Comparison of ENCODE assay signal across 12 cellular contexts in the genomic region with DNA sequence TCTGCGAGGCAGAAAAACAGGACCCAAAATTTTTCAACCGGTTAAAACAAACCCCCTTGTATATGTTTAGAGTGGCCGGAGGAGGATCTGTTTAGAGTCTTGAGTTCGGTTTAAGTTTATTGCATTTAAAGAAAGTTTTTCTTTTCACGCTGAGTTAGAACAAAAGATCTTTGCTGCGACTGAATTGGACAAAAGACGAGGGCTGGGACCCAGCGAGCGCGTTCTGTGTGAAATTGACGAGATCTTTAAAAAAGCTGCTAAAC. TPM values are rescaled to one million over a fixed set of nuclear protein-coding genes. Genes with fewer than 3 reads are reported as not detected.
DNase-seq lines count a peak whose midpoint lies in the region; ATAC-seq lines count a peak whose summit lies in the region.
"Had no signal": no experiment of that assay in that cellular context is flagged by ENCODE, and none has a peak within 500 bp of the region (broad histone marks: within the 10 kb centered on the region; RNA-seq: fewer than 3 reads in every experiment).

No MANE protein-coding gene starts in this region.

- POLR2A ChIA-PET in activated naive CD8-positive, alpha-beta T cell treated with anti-CD3 and anti-CD28 coated beads, Interleukin-2, amount 10 ng/mL, durations not matched to agents 7 days and 5 days (lab: Charles Lee), result no interaction called here
- POLR2A ChIA-PET in CD8-positive, alpha-beta memory T cell (lab: Charles Lee), result no interaction called here
- POLR2A ChIA-PET in activated CD4-positive, alpha-beta T cell treated with anti-CD3 and anti-CD28 coated beads for 36 hours (lab: Charles Lee), result no interaction called here

- H3K4me3 ChIP-seq in duodenal mucosa (ENCODE audit: low read depth in 1 of 2, low read length in 2 of 2) (peak overlapping the region; percentile 66 to 69), mucosa of stomach (ENCODE audit: low read length) (peak overlapping the region; percentile 58), urinary bladder (ENCODE audit: low read depth, low read length) (peak overlapping the region; percentile 61)
- no peak overlapping the region for H3K4me3 ChIP-seq in CD8-positive, alpha-beta memory T cell (ENCODE audit: low read length)

- CTCF ChIA-PET in CD8-positive, alpha-beta memory T cell (lab: Charles Lee), result no interaction called here
- CTCF ChIA-PET in activated CD4-positive, alpha-beta T cell treated with anti-CD3 and anti-CD28 coated beads for 36 hours (lab: Charles Lee), result interaction anchor here (0.6 kb wide), 1 partner anchor 18 kb away, joined by 3 read pairs; no protein-coding TSS in a partner anchor

- H3K27me3 ChIP-seq in duodenal mucosa (ENCODE audit: control insufficient read depth in 1 of 2, insufficient read depth in 2 of 2, low read length in 2 of 2), result peaks cover 5 to 10% of the 10 kb centered on the region in 2 donors
- H3K27me3 ChIP-seq in mucosa of stomach (ENCODE audit: control insufficient read depth, insufficient read depth, low read length), result no peaks in the 10 kb centered on the region
- H3K27me3 ChIP-seq in CD8-positive, alpha-beta memory T cell (ENCODE audit: insufficient read depth, low read length, poor library complexity, severe bottlenecking), result peaks cover 37% of the 10 kb centered on the region

- H3K4me1 ChIP-seq in duodenal mucosa (ENCODE audit: control insufficient read depth in 1 of 2, insufficient read depth in 2 of 2, low read length in 2 of 2) (peaks cover 35 to 43% of the 10 kb centered on the region in 2 donors), mucosa of stomach (ENCODE audit: control insufficient read depth, insufficient read depth, low read length) (peaks cover 18% of the 10 kb centered on the region), urinary bladder (ENCODE audit: insufficient read depth) (no peaks in the 10 kb centered on the region)
- H3K4me1 ChIP-seq in CD8-positive, alpha-beta memory T cell (ENCODE audit: insufficient read depth, low read length), result no peaks in the 10 kb centered on the region

- H3K27ac Mint-ChIP-seq in activated naive CD8-positive, alpha-beta T cell treated with anti-CD3 and anti-CD28 coated beads, Interleukin-2, amount 10 ng/mL, durations not matched to agents 7 days and 5 days, result peak overlapping the region; percentile 48
- H3K27ac Mint-ChIP-seq in activated naive CD8-positive, alpha-beta T cell treated with anti-CD3 and anti-CD28 coated beads for 36 hours, result no peak overlapping the region
- H3K27ac Mint-ChIP-seq in CD8-positive, alpha-beta memory T cell, result no peak overlapping the region
- no peak overlapping the region for H3K27ac Mint-ChIP-seq in activated CD4-positive, alpha-beta T cell treated with anti-CD3 and anti-CD28 coated beads for 36 hours
- H3K27ac Mint-ChIP-seq: activated CD8-positive, alpha-beta memory T cell treated with anti-CD3 and anti-CD28 coated beads, Interleukin-2, amount 10 ng/mL, durations not matched to agents 7 days and 5 days; CD4-positive, alpha-beta memory T cell; immature natural killer cell had no signal

- H3K9ac ChIP-seq in duodenal mucosa (ENCODE audit: low read depth in 1 of 2, low read length in 2 of 2), result peak overlapping the region; percentile 44 to 70
- H3K9ac ChIP-seq in mucosa of stomach (ENCODE audit: low read length), result peak overlapping the region; percentile 88

- no peak overlapping the region for H3K4me3 Mint-ChIP-seq in activated naive CD8-positive, alpha-beta T cell treated with anti-CD3 and anti-CD28 coated beads, Interleukin-2, amount 10 ng/mL, durations not matched to agents 7 days and 5 days
- no peak overlapping the region for H3K4me3 Mint-ChIP-seq in activated naive CD8-positive, alpha-beta T cell treated with anti-CD3 and anti-CD28 coated beads for 36 hours
- H3K4me3 Mint-ChIP-seq in CD8-positive, alpha-beta memory T cell, result peak overlapping the region in 2 of 7 donors; percentile 11 to 36
- H3K4me3 Mint-ChIP-seq in activated CD4-positive, alpha-beta T cell treated with anti-CD3 and anti-CD28 coated beads for 36 hours, result no peak overlapping the region
- H3K4me3 Mint-ChIP-seq: activated CD8-positive, alpha-beta memory T cell treated with anti-CD3 and anti-CD28 coated beads, Interleukin-2, amount 10 ng/mL, durations not matched to agents 7 days and 5 days had no signal

- peaks cover 91% of the 10 kb centered on the region for H3K27me3 Mint-ChIP-seq in activated naive CD8-positive, alpha-beta T cell treated with anti-CD3 and anti-CD28 coated beads, Interleukin-2, amount 10 ng/mL, durations not matched to agents 7 days and 5 days
- H3K27me3 Mint-ChIP-seq in activated naive CD8-positive, alpha-beta T cell treated with anti-CD3 and anti-CD28 coated beads for 36 hours, result peaks cover 94% of the 10 kb centered on the region
- peaks cover 71 to 93% of the 10 kb centered on the region in 2 donors for H3K27me3 Mint-ChIP-seq in CD8-positive, alpha-beta memory T cell
- peaks cover 78% of the 10 kb centered on the region for H3K27me3 Mint-ChIP-seq in activated CD4-positive, alpha-beta T cell treated with anti-CD3 and anti-CD28 coated beads for 36 hours

- ATAC-seq in activated naive CD8-positive, alpha-beta T cell treated with anti-CD3 and anti-CD28 coated beads, Interleukin-2, amount 10 ng/mL, durations not matched to agents 7 days and 5 days (ENCODE audit: low read depth), result no peak
- no peak for ATAC-seq in activated CD4-positive, alpha-beta T cell treated with anti-CD3 and anti-CD28 coated beads for 36 hours
- no peak for ATAC-seq in stimulated activated naive CD8-positive, alpha-beta T cell treated with anti-CD3 and anti-CD28 coated beads, Interleukin-15, Interleukin-2, amounts not matched to agents 100 U/mL and 50 U/mL, for 24 hours
- ATAC-seq: activated CD8-positive, alpha-beta memory T cell treated with anti-CD3 and anti-CD28 coated beads, Interleukin-2, amount 10 ng/mL, durations not matched to agents 7 days and 5 days had no signal

- peaks cover 5% of the 10 kb centered on the region for H3K4me1 Mint-ChIP-seq in activated naive CD8-positive, alpha-beta T cell treated with anti-CD3 and anti-CD28 coated beads, Interleukin-2, amount 10 ng/mL, durations not matched to agents 7 days and 5 days
- peaks cover 10% of the 10 kb centered on the region for H3K4me1 Mint-ChIP-seq in activated naive CD8-positive, alpha-beta T cell treated with anti-CD3 and anti-CD28 coated beads for 36 hours
- peaks cover 1 to 10% (median 6%) of the 10 kb centered on the region in 3 donors for H3K4me1 Mint-ChIP-seq in CD8-positive, alpha-beta memory T cell
- peaks cover 3% of the 10 kb centered on the region for H3K4me1 Mint-ChIP-seq in activated CD4-positive, alpha-beta T cell treated with anti-CD3 and anti-CD28 coated beads for 36 hours
- H3K4me1 Mint-ChIP-seq: activated CD8-positive, alpha-beta memory T cell treated with anti-CD3 and anti-CD28 coated beads, Interleukin-2, amount 10 ng/mL, durations not matched to agents 7 days and 5 days had no signal

- no peaks in the 10 kb centered on the region for H3K36me3 Mint-ChIP-seq in activated naive CD8-positive, alpha-beta T cell treated with anti-CD3 and anti-CD28 coated beads, Interleukin-2, amount 10 ng/mL, durations not matched to agents 7 days and 5 days
- peaks cover 2% of the 10 kb centered on the region for H3K36me3 Mint-ChIP-seq in activated naive CD8-positive, alpha-beta T cell treated with anti-CD3 and anti-CD28 coated beads for 36 hours
- no peaks in the 10 kb centered on the region for H3K36me3 Mint-ChIP-seq in CD8-positive, alpha-beta memory T cell
- H3K36me3 Mint-ChIP-seq in activated CD4-positive, alpha-beta T cell treated with anti-CD3 and anti-CD28 coated beads for 36 hours (ENCODE audit: low read depth), result peaks cover 3% of the 10 kb centered on the region
- H3K36me3 Mint-ChIP-seq: immature natural killer cell had no signal

- H3K9me3 ChIP-seq in duodenal mucosa (ENCODE audit: control insufficient read depth in 1 of 2, low read length in 2 of 2), result no peaks in the 10 kb centered on the region
- no peaks in the 10 kb centered on the region for H3K9me3 ChIP-seq in mucosa of stomach (ENCODE audit: control insufficient read depth, low read length)
- H3K9me3 ChIP-seq in CD8-positive, alpha-beta memory T cell (ENCODE audit: low read length), result no peaks in the 10 kb centered on the region

- WGBS in urinary bladder, result 1% methylated on average over 11 of the region's 11 CpGs

- no peak for DNase-seq in activated naive CD8-positive, alpha-beta T cell treated with anti-CD3 and anti-CD28 coated beads, Interleukin-2, amount 10 ng/mL, durations not matched to agents 7 days and 5 days
- DNase-seq in activated naive CD8-positive, alpha-beta T cell treated with anti-CD3 and anti-CD28 coated beads for 36 hours, result no peak
- no peak for DNase-seq in CD8-positive, alpha-beta memory T cell
- no peak for DNase-seq in activated CD4-positive, alpha-beta T cell treated with anti-CD3 and anti-CD28 coated beads for 36 hours
- DNase-seq in stimulated activated naive CD8-positive, alpha-beta T cell treated with anti-CD3 and anti-CD28 coated beads, Interleukin-15, Interleukin-2, amounts not matched to agents 100 U/mL and 50 U/mL, for 24 hours, result no peak
- DNase-seq: CD4-positive, alpha-beta memory T cell; immature natural killer cell; NK-92 treated with Interleukin-12 subunit alpha and Interleukin-12 subunit beta, amount 100 ng/mL, for 24 hours had no signal

- H3K9me3 Mint-ChIP-seq in activated naive CD8-positive, alpha-beta T cell treated with anti-CD3 and anti-CD28 coated beads, Interleukin-2, amount 10 ng/mL, durations not matched to agents 7 days and 5 days, result peaks cover 4% of the 10 kb centered on the region
- H3K9me3 Mint-ChIP-seq in activated naive CD8-positive, alpha-beta T cell treated with anti-CD3 and anti-CD28 coated beads for 36 hours, result peaks cover 8% of the 10 kb centered on the region
- peaks cover 6 to 34% (median 23%) of the 10 kb centered on the region in 5 donors for H3K9me3 Mint-ChIP-seq in CD8-positive, alpha-beta memory T cell
- peaks cover 3% of the 10 kb centered on the region for H3K9me3 Mint-ChIP-seq in activated CD4-positive, alpha-beta T cell treated with anti-CD3 and anti-CD28 coated beads for 36 hours (ENCODE audit: low read depth)

- intact Hi-C loops in activated CD4-positive, alpha-beta T cell treated with anti-CD3 and anti-CD28 coated beads for 36 hours (cut with DNase I, micrococcal nuclease), result no loop called here

- H3K27ac ChIP-seq in duodenal mucosa (ENCODE audit: low read depth, low read length) (peak overlapping the region; percentile 73), urinary bladder (ENCODE audit: low read depth) (peak overlapping the region; percentile 89)
- H3K27ac ChIP-seq in CD8-positive, alpha-beta memory T cell (ENCODE audit: low read depth, low read length), result no peak overlapping the region

- H3K36me3 ChIP-seq in duodenal mucosa (ENCODE audit: control insufficient read depth in 1 of 2, insufficient read depth in 2 of 2, low read length in 2 of 2) (peaks cover 0 to 3% of the 10 kb centered on the region in 2 donors), mucosa of stomach (ENCODE audit: control insufficient read depth, insufficient read depth, low read length) (no peaks in the 10 kb centered on the region), urinary bladder (ENCODE audit: insufficient read depth) (peaks cover 1% of the 10 kb centered on the region)
- H3K36me3 ChIP-seq in CD8-positive, alpha-beta memory T cell (ENCODE audit: insufficient read depth, low read length), result no peaks in the 10 kb centered on the region

RNA-seq across cellular contexts. Expression of gene NR2F2, which starts 9.8 kb away (rescaled TPM):
- not detected for total RNA-seq in activated naive CD8-positive, alpha-beta T cell treated with anti-CD3 and anti-CD28 coated beads, Interleukin-2, amount 10 ng/mL, durations not matched to agents 7 days and 5 days
- not detected for total RNA-seq in activated naive CD8-positive, alpha-beta T cell treated with anti-CD3 and anti-CD28 coated beads for 36 hours
- total RNA-seq in urinary bladder, result 28.0 TPM
- 66.2 TPM for polyA plus RNA-seq in urinary bladder
- total RNA-seq in CD8-positive, alpha-beta memory T cell, result not detected
- polyA plus RNA-seq in CD8-positive, alpha-beta memory T cell, result not detected
- total RNA-seq in activated CD4-positive, alpha-beta T cell treated with anti-CD3 and anti-CD28 coated beads for 36 hours, result not detected
- total RNA-seq: activated CD8-positive, alpha-beta memory T cell treated with anti-CD3 and anti-CD28 coated beads, Interleukin-2, amount 10 ng/mL, durations not matched to agents 7 days and 5 days; CD4-positive, alpha-beta memory T cell had no signal
- polyA plus RNA-seq: CD4-positive, alpha-beta memory T cell; immature natural killer cell had no signal

Comparison
In these comparisons a context has a peak if more than half of its experiments do, and no peak if none do; other contexts are left out.
1. RNA of gene NR2F2, which starts 9.8 kb away (total RNA-seq): 28.0 TPM in urinary bladder (single experiment); not detected in activated naive CD8-positive, alpha-beta T cell treated with anti-CD3 and anti-CD28 coated beads, Interleukin-2, amount 10 ng/mL, durations not matched to agents 7 days and 5 days, not detected in activated naive CD8-positive, alpha-beta T cell treated with anti-CD3 and anti-CD28 coated beads for 36 hours, not detected in CD8-positive, alpha-beta memory T cell and not detected in activated CD4-positive, alpha-beta T cell treated with anti-CD3 and anti-CD28 coated beads for 36 hours; every median in the first group is over 10 times any median in the second.